ENCODE assay signal across 8 cellular contexts in the genomic region with DNA sequence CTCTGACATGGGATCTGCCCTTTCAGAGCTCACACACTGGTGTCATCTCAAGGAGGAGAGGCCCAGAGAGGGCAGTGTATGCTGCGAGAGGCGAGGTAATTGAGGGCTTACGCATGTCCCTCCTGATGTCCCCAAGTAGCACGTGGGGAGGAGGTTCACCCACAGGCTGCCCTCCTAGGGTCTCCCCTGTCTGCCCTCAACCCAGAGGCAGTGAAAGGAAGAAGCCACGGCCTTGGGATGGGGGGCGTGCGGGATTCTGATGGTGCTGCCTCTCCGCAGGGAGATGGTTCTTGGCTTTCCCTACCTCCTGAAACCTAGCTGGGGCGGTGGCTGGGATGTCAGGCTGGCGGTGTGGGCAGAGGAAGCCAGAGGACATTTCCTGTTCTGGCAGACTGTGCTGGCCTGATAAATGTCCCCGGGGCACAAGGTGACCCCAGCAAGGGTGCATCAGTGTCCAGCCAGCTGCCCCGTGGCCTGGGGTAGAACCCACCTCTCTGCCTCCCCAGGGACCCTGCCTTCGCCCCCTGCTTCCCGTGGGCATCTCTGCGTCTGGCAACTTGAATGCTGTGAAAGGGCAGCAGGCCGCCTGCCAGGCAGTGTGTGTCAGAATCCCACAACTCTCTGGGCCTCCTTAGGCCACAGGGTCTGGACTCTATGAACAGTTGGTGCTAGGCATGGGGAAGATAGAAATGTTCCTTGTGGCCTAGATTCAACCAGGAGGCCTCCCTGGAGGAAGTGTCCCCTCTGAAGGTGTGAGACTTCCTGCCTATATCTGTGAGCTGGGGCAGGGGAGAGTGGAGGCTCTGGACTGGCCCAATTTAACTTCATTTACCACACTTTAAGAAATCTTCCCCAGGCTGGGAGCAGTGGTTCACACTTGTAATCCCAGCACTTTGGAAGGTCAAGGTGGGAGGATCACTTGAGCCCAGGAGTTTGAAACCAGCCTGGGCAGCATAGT. TPM values are rescaled to one million over a fixed set of nuclear protein-coding genes. Genes with fewer than 3 reads are reported as not detected.
A peak's percentile ranks its signal among the peaks of the same experiment; 100 is the strongest.
DNase-seq lines count a peak whose midpoint lies in the region; ATAC-seq, FAIRE-seq and TF ChIP-seq lines count a peak whose summit lies in the region.

No MANE protein-coding gene starts in this region.

- ATAC-seq in thoracic aorta (ENCODE audit: insufficient number of reproducible peaks, low FRiP score, low read depth): no peak
- ATAC-seq in HG03159 (IDR thresholded peaks at IDR 0.05; ENCODE audit: unreplicated experiment): no peak

- H3K27ac ChIP-seq in kidney (ENCODE audit: low read depth in 2 of 2, low read length in 2 of 2) (peak overlapping the region; percentile 68 to 76), thoracic aorta (peak overlapping the region; percentile 66 to 80)

- H3K9me3 Mint-ChIP-seq in activated CD4-positive, alpha-beta T cell treated with anti-CD3 and anti-CD28 coated beads, Interleukin-2, amount 10 ng/mL, durations not matched to agents 24 days and 14 days: no peaks in the 10 kb centered on the region
- no peaks in the 10 kb centered on the region for H3K9me3 Mint-ChIP-seq in activated naive CD8-positive, alpha-beta T cell (ENCODE audit: low read depth)

- DNase-seq in activated CD4-positive, alpha-beta T cell treated with anti-CD3 and anti-CD28 coated beads, Interleukin-2, amount 10 ng/mL, durations not matched to agents 24 days and 14 days: no peak
- no peak for DNase-seq in activated CD4-positive, alpha-beta T cell treated with anti-CD3 and anti-CD28 coated beads for 1 hour
- DNase-seq in kidney (peak; percentile 78), thoracic aorta (ENCODE audit: low spot score) (no peak), NCI-H524 (lab: John Stamatoyannopoulos, UW) (no peak), cerebellum (ENCODE audit: low spot score) (no peak)

- no peaks in the 10 kb centered on the region for H3K27me3 Mint-ChIP-seq in activated CD4-positive, alpha-beta T cell treated with anti-CD3 and anti-CD28 coated beads, Interleukin-2, amount 10 ng/mL, durations not matched to agents 24 days and 14 days
- no peaks in the 10 kb centered on the region for H3K27me3 Mint-ChIP-seq in activated naive CD8-positive, alpha-beta T cell

- peak overlapping the region; percentile 74 for H3K27ac Mint-ChIP-seq in activated CD4-positive, alpha-beta T cell treated with anti-CD3 and anti-CD28 coated beads, Interleukin-2, amount 10 ng/mL, durations not matched to agents 24 days and 14 days
- H3K27ac Mint-ChIP-seq in activated naive CD8-positive, alpha-beta T cell: peak overlapping the region; percentile 61

- FAIRE-seq in kidney (lab: Jason Lieb, UNC): no peak

- peaks cover 60% of the 10 kb centered on the region for H3K4me1 Mint-ChIP-seq in activated CD4-positive, alpha-beta T cell treated with anti-CD3 and anti-CD28 coated beads, Interleukin-2, amount 10 ng/mL, durations not matched to agents 24 days and 14 days
- H3K4me1 Mint-ChIP-seq in activated naive CD8-positive, alpha-beta T cell (ENCODE audit: low read depth): peaks cover 76% of the 10 kb centered on the region

- H3K9me3 ChIP-seq in kidney (ENCODE audit: control insufficient read depth in 1 of 2, low read length in 2 of 2) (no peaks in the 10 kb centered on the region), thoracic aorta (no peaks in the 10 kb centered on the region)

- H3K4me1 ChIP-seq in kidney (ENCODE audit: control insufficient read depth in 1 of 2, insufficient read depth in 1 of 2, low read depth in 1 of 2, low read length in 2 of 2) (peaks cover 4 to 49% of the 10 kb centered on the region in 2 donors), thoracic aorta (ENCODE audit: control insufficient read depth in 1 of 2, low read depth in 2 of 2) (peaks cover 37 to 79% of the 10 kb centered on the region in 2 donors)

- intact Hi-C loops in activated CD4-positive, alpha-beta T cell treated with anti-CD3 and anti-CD28 coated beads, Interleukin-2, amount 10 ng/mL, durations not matched to agents 24 days and 14 days (cut with micrococcal nuclease): no loop called here
- intact Hi-C loops in kidney (cut with DNase I): no loop called here

- peak overlapping the region; percentile 35 to 42 for H3K9ac ChIP-seq in kidney (ENCODE audit: low read length in 2 of 2)

- TF ChIP-seq CTCF in kidney (IDR thresholded peaks at IDR 0.05; ENCODE audit: borderline replicate concordance, extremely low read depth, insufficient read depth): no peak
- TF ChIP-seq CTCF in thoracic aorta (IDR thresholded peaks at IDR 0.05): no peak

- H3K36me3 Mint-ChIP-seq in activated CD4-positive, alpha-beta T cell treated with anti-CD3 and anti-CD28 coated beads, Interleukin-2, amount 10 ng/mL, durations not matched to agents 24 days and 14 days (ENCODE audit: low read depth): peaks cover 37% of the 10 kb centered on the region
- H3K36me3 Mint-ChIP-seq in activated naive CD8-positive, alpha-beta T cell: peaks cover 2% of the 10 kb centered on the region

- H3K36me3 ChIP-seq in kidney (ENCODE audit: control insufficient read depth in 1 of 2, insufficient read depth in 2 of 2, low read length in 2 of 2) (no peaks in the 10 kb centered on the region), thoracic aorta (no peaks in the 10 kb centered on the region)

- H3K4me3 ChIP-seq in kidney (ENCODE audit: low read length in 2 of 2) (no peak overlapping the region), thoracic aorta (peak overlapping the region; percentile 54)

- H3K27me3 ChIP-seq in thoracic aorta (replicated peaks; ENCODE audit: insufficient read depth): no peaks in the 10 kb centered on the region

- H3K4me3 Mint-ChIP-seq in activated CD4-positive, alpha-beta T cell treated with anti-CD3 and anti-CD28 coated beads, Interleukin-2, amount 10 ng/mL, durations not matched to agents 24 days and 14 days: peak overlapping the region; percentile 99
- H3K4me3 Mint-ChIP-seq in activated naive CD8-positive, alpha-beta T cell: peak overlapping the region; percentile 95

RNA-seq across cellular contexts. Expression of gene SH2B3, which starts 4.8 kb away (rescaled TPM):
- total RNA-seq in activated CD4-positive, alpha-beta T cell treated with anti-CD3 and anti-CD28 coated beads, Interleukin-2, amount 10 ng/mL, durations not matched to agents 24 days and 14 days: 43.4 and 44.1 TPM in 2 replicates
- 35.0 TPM for total RNA-seq in kidney
- polyA plus RNA-seq in kidney (ENCODE audit: insufficient read depth, low read depth, low replicate concordance): 7.3 TPM
- total RNA-seq in thoracic aorta: 100 to 1,000 TPM in 1 of 2 donors, 10 to 100 TPM in 1; 48.6 to 117 TPM
- total RNA-seq in cerebellum: 3.9 TPM

RNA-seq across cellular contexts. Expression of gene PHETA1, which starts 41.6 kb away (rescaled TPM):
- 2.3 and 3.0 TPM in 2 replicates for total RNA-seq in activated CD4-positive, alpha-beta T cell treated with anti-CD3 and anti-CD28 coated beads, Interleukin-2, amount 10 ng/mL, durations not matched to agents 24 days and 14 days
- total RNA-seq in kidney (19.0 TPM), thoracic aorta (10 to 100 TPM; 12.6 to 14.7 TPM), cerebellum (4.4 TPM)
- polyA plus RNA-seq in kidney (ENCODE audit: insufficient read depth, low read depth, low replicate concordance): 6.3 TPM
